In genomic region chr22:32579533-32580220, GRCh38 we compare ENCODE assay signal across 15 cellular contexts.
DNase-seq lines count a peak whose midpoint lies in the region; ATAC-seq, FAIRE-seq and TF ChIP-seq lines count a peak whose summit lies in the region.
"Had no signal": no experiment of that assay in that cellular context is flagged by ENCODE, and none has a peak within 500 bp of the region (broad histone marks: within the 10 kb centered on the region; RNA-seq: fewer than 3 reads in every experiment).

No MANE protein-coding gene starts in this region.

- H3K4me3 Mint-ChIP-seq in chondrocyte (ENCODE audit: unreplicated experiment), result no peak overlapping the region
- H3K4me3 Mint-ChIP-seq: activated naive CD4-positive, alpha-beta T cell treated with anti-CD3 and anti-CD28 coated beads, Interleukin-2, amount 10 ng/mL, durations not matched to agents 7 days and 5 days; nephron had no signal

- peak overlapping the region; percentile 70 to 88 (median 80) for H3K27ac ChIP-seq in spleen

- H3K4me3 ChIP-seq in spleen, result no peak overlapping the region
- H3K4me3 ChIP-seq: skin epidermis had no signal

- H3K4me1 ChIP-seq in spleen, result peaks cover 0 to 17% (median 2%) of the 10 kb centered on the region in 6 donors

- DNase-seq in LHCN-M2 (ENCODE audit: low read depth) (peak; percentile 33), chondrocyte (ENCODE audit: low spot score) (no peak), kidney glomerular epithelial cell (lab: John Stamatoyannopoulos, UW) (peak; percentile 82), spleen (peak; percentile 88), H54 (ENCODE audit: insufficient read length, low spot score) (no peak), SIG-M5 treated with dmso at 0.1 percent for 504 hours (lab: John Stamatoyannopoulos, UW; ENCODE audit: unreplicated experiment) (no peak)
- DNase-seq in activated T-cell treated with anti-CD3 and anti-CD28 coated beads, Interleukin-2, amount 50 U/mL, for 48 hours, result no peak
- DNase-seq: activated naive CD4-positive, alpha-beta T cell treated with anti-CD3 and anti-CD28 coated beads, Interleukin-2, amount 10 ng/mL, durations not matched to agents 7 days and 5 days; cerebellar nuclear complex; NCI-H1105 treated with DMSO at 0.1 percent for 48 hours; NCI-H524; RPMI8226 had no signal

- ATAC-seq in GM19455 (IDR thresholded peaks at IDR 0.05; ENCODE audit: unreplicated experiment), result no peak

- no peaks in the 10 kb centered on the region for H3K9me3 Mint-ChIP-seq in chondrocyte (ENCODE audit: low read depth)
- H3K9me3 Mint-ChIP-seq: activated naive CD4-positive, alpha-beta T cell treated with anti-CD3 and anti-CD28 coated beads, Interleukin-2, amount 10 ng/mL, durations not matched to agents 7 days and 5 days; nephron had no signal

- H3K36me3 ChIP-seq in spleen, result no peaks in the 10 kb centered on the region

- intact Hi-C loops in spleen (cut with DNase I; ENCODE audit: low total_unique reads), result no loop called here

- peaks cover 0 to 7% (median 0%) of the 10 kb centered on the region in 8 donors for H3K9me3 ChIP-seq in spleen

- TF ChIP-seq POLR2A in spleen (IDR thresholded peaks at IDR 0.05), result no peak
- TF ChIP-seq POLR2A in H54 (IDR thresholded peaks at IDR 0.05; ENCODE audit: low read depth, low read length), result no peak

- no peaks in the 10 kb centered on the region for H3K36me3 Mint-ChIP-seq in chondrocyte (ENCODE audit: low read depth)
- H3K36me3 Mint-ChIP-seq: activated naive CD4-positive, alpha-beta T cell treated with anti-CD3 and anti-CD28 coated beads, Interleukin-2, amount 10 ng/mL, durations not matched to agents 7 days and 5 days had no signal

- 60 to 76% (median 72%) methylated on average over 7 of the region's 7 CpGs for WGBS in spleen, 5 donors

- peak overlapping the region; percentile 82 for H3K27ac Mint-ChIP-seq in chondrocyte (ENCODE audit: unreplicated experiment)
- H3K27ac Mint-ChIP-seq: activated naive CD4-positive, alpha-beta T cell treated with anti-CD3 and anti-CD28 coated beads, Interleukin-2, amount 10 ng/mL, durations not matched to agents 7 days and 5 days had no signal

- peaks cover 5% of the 10 kb centered on the region for H3K27me3 Mint-ChIP-seq in chondrocyte (ENCODE audit: low read depth)

- FAIRE-seq in H54 (lab: Jason Lieb, UNC), result no peak

- H3K4me1 Mint-ChIP-seq in chondrocyte (ENCODE audit: low read depth), result peaks cover 19% of the 10 kb centered on the region
- H3K4me1 Mint-ChIP-seq: activated naive CD4-positive, alpha-beta T cell treated with anti-CD3 and anti-CD28 coated beads, Interleukin-2, amount 10 ng/mL, durations not matched to agents 7 days and 5 days had no signal

- TF ChIP-seq CTCF in chondrocyte (IDR thresholded peaks at IDR 0.05) (no peak), spleen (IDR thresholded peaks at IDR 0.05 in 8 of 11, conservative IDR thresholded peaks at IDR 0.05 in 3 of 11) (peak in 1 of 11 experiments; percentile 2)

- no peaks in the 10 kb centered on the region for H3K27me3 ChIP-seq in spleen (replicated peaks in 1 of 7)

Comparison
In these comparisons a context has a peak if more than half of its experiments do, and no peak if none do; other contexts are left out.
1. DNase-seq: peak in LHCN-M2 (single experiment), kidney glomerular epithelial cell (single experiment) and spleen (single experiment); none in chondrocyte (single experiment), activated T-cell treated with anti-CD3 and anti-CD28 coated beads, Interleukin-2, amount 50 U/mL, for 48 hours (0 of 2), H54 (single experiment) and SIG-M5 treated with dmso at 0.1 percent for 504 hours (single experiment).